In the genomic region with DNA sequence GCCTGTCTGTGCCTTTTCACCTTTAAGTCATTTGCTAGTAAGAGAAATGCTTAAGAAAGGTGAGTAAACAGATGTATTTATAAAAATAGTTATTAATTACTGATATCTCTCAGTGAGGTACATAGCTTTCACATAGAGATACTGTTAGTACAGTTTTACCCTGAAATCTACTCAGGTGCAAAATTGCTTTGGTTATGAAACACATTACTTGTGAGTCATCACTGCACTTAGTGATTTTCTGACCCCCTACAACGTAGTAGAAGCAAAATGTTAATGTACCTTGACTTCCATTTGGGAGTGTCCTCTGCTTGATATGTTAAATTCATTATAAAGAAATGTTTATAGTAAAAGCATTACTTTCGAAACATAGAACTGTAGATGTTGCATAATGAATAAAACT, we compare ENCODE assay signal across 8 cellular contexts. TPM values are rescaled to one million over a fixed set of nuclear protein-coding genes. Genes with fewer than 3 reads are reported as not detected.
A peak's percentile ranks its signal among the peaks of the same experiment; 100 is the strongest.
DNase-seq lines count a peak whose midpoint lies in the region; ATAC-seq and TF ChIP-seq lines count a peak whose summit lies in the region.

No MANE protein-coding gene starts in this region.

- peak; percentile 65 for ATAC-seq in GM19035 (IDR thresholded peaks at IDR 0.05; ENCODE audit: unreplicated experiment)
- ATAC-seq in HG03135 (IDR thresholded peaks at IDR 0.05; ENCODE audit: unreplicated experiment): peak; percentile 59
- ATAC-seq in body of pancreas: peak; percentile 56

- H3K4me1 ChIP-seq in body of pancreas: peaks cover 69% of the 10 kb centered on the region
- H3K4me1 ChIP-seq in stomach: peaks cover 11 to 90% (median 50%) of the 10 kb centered on the region in 4 donors

- no peaks in the 10 kb centered on the region for H3K27me3 ChIP-seq in body of pancreas
- H3K27me3 ChIP-seq in stomach: no peaks in the 10 kb centered on the region

- H3K27ac ChIP-seq in body of pancreas (peak overlapping the region in 2 of 4 donors; percentile 7 to 48), stomach (no peak overlapping the region)

- H3K4me3 ChIP-seq in AG10803 (ENCODE audit: low read length) (peak overlapping the region; percentile 13; the same call in 1 of the 2 replicates), body of pancreas (no peak overlapping the region), stomach (no peak overlapping the region)

- no peak for TF ChIP-seq POLR2A in body of pancreas (IDR thresholded peaks at IDR 0.05)
- TF ChIP-seq POLR2A in stomach (IDR thresholded peaks at IDR 0.05): no peak

- TF ChIP-seq EP300 in stomach (IDR thresholded peaks at IDR 0.05): no peak

- 35 to 44% methylated on average over 2 of the region's 2 CpGs for WGBS in body of pancreas, 2 donors
- WGBS in stomach, 5 donors: 58 to 65% (median 62%) methylated on average over 2 of the region's 2 CpGs

- no peak for DNase-seq in AG10803 (ENCODE audit: low read depth)
- no peak for DNase-seq in body of pancreas
- DNase-seq in stomach: no peak
- no peak for DNase-seq in NCI-H1105 (lab: John Stamatoyannopoulos, UW)
- no peak for DNase-seq in GOT3 (lab: John Stamatoyannopoulos, UW)
- no peak for DNase-seq in CD1c-positive myeloid dendritic cell (ENCODE audit: extremely low spot score)

- no peak for TF ChIP-seq CTCF in AG10803 (conservative IDR thresholded peaks at IDR 0.05; ENCODE audit: low read length)
- no peak for TF ChIP-seq CTCF in body of pancreas (IDR thresholded peaks at IDR 0.05)
- TF ChIP-seq CTCF in stomach (IDR thresholded peaks at IDR 0.05): no peak

- H3K9me3 ChIP-seq in body of pancreas (no peaks in the 10 kb centered on the region), stomach (no peaks in the 10 kb centered on the region)

- H3K36me3 ChIP-seq in body of pancreas (replicated peaks in 1 of 2; ENCODE audit: insufficient read depth in 1 of 2, low read depth in 2 of 2): no peaks in the 10 kb centered on the region
- H3K36me3 ChIP-seq in stomach: no peaks in the 10 kb centered on the region

- intact Hi-C loops in body of pancreas (cut with DNase I) (no loop called here), stomach (cut with DNase I; ENCODE audit: low total_unique reads) (no loop called here)

RNA-seq across cellular contexts. Expression of a gene that starts 6.5 kb away (rescaled TPM):
- 100 to 1,000 TPM in 1 of 2 donors, 10 to 100 TPM in 1; 86.0 to 102 TPM for total RNA-seq in body of pancreas
- total RNA-seq in stomach: 100 to 1,000 TPM; 106 to 353 (median 140) TPM
- polyA plus RNA-seq in stomach: 10 to 100 TPM in 2 of 3 donors, 1 to 10 TPM in 1; 9.6 to 13.2 (median 10.8) TPM
